1 cellular context compared by ENCODE assay signal in the genomic region with DNA sequence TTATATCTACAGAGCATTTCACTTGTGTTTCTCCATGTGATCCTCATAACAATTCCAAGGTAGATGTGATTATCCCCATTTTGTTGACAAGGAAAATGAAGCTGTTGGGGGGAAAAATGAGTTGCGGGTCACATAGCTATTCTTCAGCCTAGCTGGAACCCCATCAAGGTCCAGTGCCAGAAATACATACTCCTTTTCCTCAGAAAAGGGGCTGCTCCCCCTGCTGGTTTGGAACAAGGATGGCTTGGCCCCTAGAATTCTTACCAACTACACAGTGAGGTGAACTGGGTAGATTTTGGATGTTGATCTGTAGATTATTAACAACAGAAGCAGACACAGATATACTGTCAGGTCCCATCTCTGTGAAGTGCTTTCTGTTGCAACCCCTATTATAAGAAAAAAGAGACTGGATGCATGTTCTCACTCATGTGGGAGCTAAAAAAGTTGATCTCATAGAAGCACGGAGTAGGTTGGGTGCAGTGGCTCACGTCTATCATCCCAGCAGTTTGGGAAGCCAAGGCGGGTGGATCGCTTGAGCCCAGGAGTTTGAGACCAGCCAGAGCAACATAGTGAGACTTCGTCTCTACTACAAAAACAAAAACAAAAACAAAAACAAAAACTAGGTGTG.
TF ChIP-seq lines count a peak whose summit lies in the region.

No MANE protein-coding gene starts in this region.

TF ChIP-seq in endothelial cell of umbilical vein, 7 proteins besides CTCF, POLR2A, EP300 and RAD21:
- TF ChIP-seq POLR2AphosphoS5 (IDR thresholded peaks at IDR 0.05; ENCODE audit: insufficient read depth, low read depth, low read length): no peak
- no peak for TF ChIP-seq GATA2 (IDR thresholded peaks at IDR 0.05; ENCODE audit: insufficient read depth, insufficient read length, low read depth, low read length)
- no peak for TF ChIP-seq MYC (IDR thresholded peaks at IDR 0.05; ENCODE audit: low read depth, low read length)
- TF ChIP-seq, protein P1, sequence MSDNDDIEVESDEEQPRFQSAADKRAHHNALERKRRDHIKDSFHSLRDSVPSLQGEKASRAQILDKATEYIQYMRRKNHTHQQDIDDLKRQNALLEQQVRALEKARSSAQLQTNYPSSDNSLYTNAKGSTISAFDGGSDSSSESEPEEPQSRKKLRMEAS (IDR thresholded peaks at IDR 0.05; ENCODE audit: insufficient read depth, insufficient read length): no peak
- no peak for TF ChIP-seq JUN (IDR thresholded peaks at IDR 0.05; ENCODE audit: borderline replicate concordance, insufficient read depth, insufficient read length, low read depth)
- TF ChIP-seq EZH2 (IDR thresholded peaks at IDR 0.05; ENCODE audit: borderline replicate concordance, low read depth, low read length, severe bottlenecking): no peak
- no peak for TF ChIP-seq FOS (IDR thresholded peaks at IDR 0.05; ENCODE audit: borderline replicate concordance, insufficient read depth, low read length)
